In the genomic region with DNA sequence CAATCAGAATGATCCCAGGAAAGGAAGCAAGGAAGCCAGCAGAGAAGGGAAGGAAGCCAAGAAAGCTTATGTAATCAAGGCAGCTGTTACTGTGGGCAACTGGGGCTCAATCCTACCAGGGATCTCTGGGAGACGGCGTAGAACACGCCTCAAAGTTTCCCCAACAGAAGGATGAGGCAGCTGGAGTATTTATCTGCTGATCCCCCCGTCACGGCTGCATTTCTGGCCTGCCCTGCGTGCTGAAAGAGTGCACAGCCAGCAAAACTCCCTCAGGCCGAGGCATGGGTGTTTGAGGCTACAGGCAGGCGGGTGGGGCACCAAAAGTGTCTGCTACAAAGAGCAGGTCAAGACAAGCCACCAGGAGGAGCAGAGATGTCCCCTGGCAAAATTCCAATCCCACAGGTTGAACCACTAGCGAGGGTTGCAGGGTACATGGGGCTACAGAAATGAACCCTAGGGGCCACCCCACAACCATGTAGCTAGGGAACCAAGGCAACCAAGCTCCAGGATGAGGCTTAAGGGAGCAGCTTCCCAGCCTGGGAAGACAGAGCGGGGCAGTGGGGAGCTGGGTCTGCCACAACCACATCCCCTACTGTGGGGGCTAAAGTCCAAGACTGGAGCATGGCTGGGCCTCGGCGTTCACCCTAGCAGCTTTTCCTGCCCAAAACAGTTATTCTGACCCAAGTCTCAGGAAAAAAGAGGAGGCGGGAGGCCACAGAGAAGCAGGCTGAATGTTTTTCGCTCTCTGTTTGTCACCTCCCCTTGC, we compare ENCODE assay signal across 8 cellular contexts.
DNase-seq lines count a peak whose midpoint lies in the region; TF ChIP-seq lines count a peak whose summit lies in the region.
"Had no signal": no experiment of that assay in that cellular context is flagged by ENCODE, and none has a peak within 500 bp of the region (broad histone marks: within the 10 kb centered on the region; RNA-seq: fewer than 3 reads in every experiment).

No MANE protein-coding gene starts in this region.

- H3K27me3 ChIP-seq in GM06990 (replicated peaks; ENCODE audit: control insufficient read depth, insufficient read depth, low read length) (no peaks in the 10 kb centered on the region), esophagus (ENCODE audit: control insufficient read depth in 1 of 2, insufficient read depth in 2 of 2, low read length in 2 of 2) (no peaks in the 10 kb centered on the region)

- no peaks in the 10 kb centered on the region for H3K9me3 ChIP-seq in esophagus (ENCODE audit: control insufficient read depth in 2 of 2, insufficient read depth in 1 of 2, low read depth in 1 of 2, low read length in 1 of 2)

- H3K4me3 ChIP-seq in GM06990 (replicated peaks; ENCODE audit: low read depth, low read length) (no peak overlapping the region), esophagus (ENCODE audit: low read depth in 1 of 2, low read length in 2 of 2) (no peak overlapping the region)

- 43 to 64% methylated on average over 14 of the region's 14 CpGs for whole genome bisulfite sequencing in esophagus, 2 donors

- H3K27ac ChIP-seq in esophagus (ENCODE audit: low read depth in 2 of 2, low read length in 1 of 2), result peak overlapping the region; percentile 73

- H3K36me3 ChIP-seq in GM06990 (ENCODE audit: control insufficient read depth, insufficient read depth, low read length) (no peaks in the 10 kb centered on the region), esophagus (ENCODE audit: control insufficient read depth in 2 of 2, insufficient read depth in 2 of 2, low read length in 1 of 2) (no peaks in the 10 kb centered on the region)

- peak; percentile 3 for TF ChIP-seq CTCF in GM06990 (IDR thresholded peaks at IDR 0.05; ENCODE audit: insufficient read depth, low read length, poor library complexity, severe bottlenecking)

- peaks cover 0 to 4% of the 10 kb centered on the region in 2 donors for H3K4me1 ChIP-seq in esophagus (ENCODE audit: control insufficient read depth in 2 of 2, insufficient read depth in 2 of 2, low read length in 1 of 2)

- intact Hi-C loops in posterior vena cava (cut with DNase I), result no loop called here

- DNase-seq in GM06990 (ENCODE audit: extremely low read depth, insufficient read length) (no peak), NCI-H82 (lab: John Stamatoyannopoulos, UW) (peak; percentile 76), posterior vena cava (ENCODE audit: low spot score) (peak; percentile 38), activated T-cell treated with anti-CD3 and anti-CD28 coated beads for 4 hours (no peak), GOT3 (lab: John Stamatoyannopoulos, UW) (no peak)
- no peak for DNase-seq in activated naive CD4-positive, alpha-beta T cell treated with anti-CD3 and anti-CD28 coated beads, Interleukin-2, amount 50 U/mL, for 16 hours
- DNase-seq: activated CD8-positive, alpha-beta memory T cell treated with anti-CD3 and anti-CD28 coated beads, Interleukin-2, amount 50 U/mL, for 48 hours had no signal

Comparison
In these comparisons a context has a peak if more than half of its experiments do, and no peak if none do; other contexts are left out.
1. DNase-seq: peak in NCI-H82 (single experiment) and posterior vena cava (single experiment); none in GM06990 (single experiment), activated T-cell treated with anti-CD3 and anti-CD28 coated beads for 4 hours (single experiment), activated naive CD4-positive, alpha-beta T cell treated with anti-CD3 and anti-CD28 coated beads, Interleukin-2, amount 50 U/mL, for 16 hours (single experiment) and GOT3 (single experiment).